In the genomic region with DNA sequence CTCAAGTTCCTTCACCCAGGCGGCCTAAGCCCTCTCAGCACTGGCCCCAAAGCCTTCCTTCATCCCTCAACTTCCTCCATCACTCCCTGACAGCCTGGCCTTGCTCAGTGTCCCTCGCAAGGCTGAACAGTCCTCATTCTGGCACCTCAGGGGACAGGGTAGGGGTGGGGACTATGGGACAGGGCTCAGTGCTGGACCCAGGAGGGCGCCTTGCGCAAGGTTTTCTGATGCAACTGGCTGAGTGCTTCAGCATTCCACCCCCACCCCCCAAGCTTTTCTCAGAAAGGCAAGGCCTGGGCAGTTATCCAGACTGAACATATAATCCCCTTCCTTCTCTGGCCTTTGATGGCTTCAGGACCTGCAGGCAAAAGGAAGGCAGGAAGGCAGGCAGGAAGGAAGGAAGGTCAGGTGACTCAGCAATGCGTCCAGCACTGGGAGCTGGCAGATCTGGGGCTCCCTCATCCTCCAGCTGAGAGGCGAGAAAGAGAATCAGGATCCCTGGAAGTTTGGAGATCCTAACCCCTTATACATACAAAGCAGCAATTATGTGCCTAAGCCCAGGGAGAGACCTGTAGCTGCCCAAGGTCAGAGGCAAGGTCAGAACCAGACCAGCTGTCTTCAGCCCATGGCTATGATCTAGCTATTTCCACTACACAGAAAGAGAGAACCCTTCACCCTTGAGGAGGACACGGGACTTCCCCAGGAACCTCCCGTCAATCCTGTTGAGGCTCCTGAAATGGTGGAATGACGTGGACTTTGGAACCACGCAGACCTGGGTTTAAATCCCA, we compare ENCODE assay signal across 1 cellular context.
A peak's percentile ranks its signal among the peaks of the same experiment; 100 is the strongest.
TF ChIP-seq lines count a peak whose summit lies in the region.

No MANE protein-coding gene starts in this region.

TF ChIP-seq in IMR-90, 13 proteins besides CTCF, POLR2A, EP300 and RAD21:
- TF ChIP-seq, protein P1, sequence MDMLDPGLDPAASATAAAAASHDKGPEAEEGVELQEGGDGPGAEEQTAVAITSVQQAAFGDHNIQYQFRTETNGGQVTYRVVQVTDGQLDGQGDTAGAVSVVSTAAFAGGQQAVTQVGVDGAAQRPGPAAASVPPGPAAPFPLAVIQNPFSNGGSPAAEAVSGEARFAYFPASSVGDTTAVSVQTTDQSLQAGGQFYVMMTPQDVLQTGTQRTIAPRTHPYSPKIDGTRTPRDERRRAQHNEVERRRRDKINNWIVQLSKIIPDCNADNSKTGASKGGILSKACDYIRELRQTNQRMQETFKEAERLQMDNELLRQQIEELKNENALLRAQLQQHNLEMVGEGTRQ (IDR thresholded peaks at IDR 0.05; ENCODE audit: low read depth, low read length): peak; percentile 44; the same call in 1 of the 2 replicates
- TF ChIP-seq MAZ (IDR thresholded peaks at IDR 0.05; ENCODE audit: borderline replicate concordance, low read depth, low read length): peak; percentile 64; the same call in 1 of the 2 replicates
- peak; percentile 99 for TF ChIP-seq CEBPB (IDR thresholded peaks at IDR 0.05; ENCODE audit: low read depth, low read length)
- TF ChIP-seq, protein P2, sequence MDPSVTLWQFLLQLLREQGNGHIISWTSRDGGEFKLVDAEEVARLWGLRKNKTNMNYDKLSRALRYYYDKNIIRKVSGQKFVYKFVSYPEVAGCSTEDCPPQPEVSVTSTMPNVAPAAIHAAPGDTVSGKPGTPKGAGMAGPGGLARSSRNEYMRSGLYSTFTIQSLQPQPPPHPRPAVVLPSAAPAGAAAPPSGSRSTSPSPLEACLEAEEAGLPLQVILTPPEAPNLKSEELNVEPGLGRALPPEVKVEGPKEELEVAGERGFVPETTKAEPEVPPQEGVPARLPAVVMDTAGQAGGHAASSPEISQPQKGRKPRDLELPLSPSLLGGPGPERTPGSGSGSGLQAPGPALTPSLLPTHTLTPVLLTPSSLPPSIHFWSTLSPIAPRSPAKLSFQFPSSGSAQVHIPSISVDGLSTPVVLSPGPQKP (IDR thresholded peaks at IDR 0.05; ENCODE audit: borderline replicate concordance, low read depth, low read length): no peak
